Comparison of ENCODE assay signal across 1 cellular context in the genomic region with DNA sequence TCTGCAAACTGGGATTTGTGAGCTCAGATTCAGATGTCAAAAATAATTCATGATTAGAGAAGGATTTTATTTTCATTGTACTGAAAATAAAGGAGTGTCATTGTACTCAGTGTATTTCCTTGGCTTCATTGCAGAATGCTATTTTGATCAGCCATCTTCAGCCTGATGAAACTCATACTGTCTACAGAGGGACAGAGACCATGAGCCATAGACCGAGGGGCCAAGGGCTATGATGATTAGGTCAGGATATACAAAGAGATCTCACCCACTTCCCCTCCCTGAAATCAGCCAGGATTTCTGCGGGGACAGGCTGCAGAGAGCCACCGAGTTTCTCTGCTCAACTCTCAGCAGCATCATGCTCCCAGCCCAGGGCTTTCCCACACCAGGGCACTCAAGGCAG.
TF ChIP-seq lines count a peak whose summit lies in the region.

No MANE protein-coding gene starts in this region.

TF ChIP-seq in IMR-90, 13 proteins besides CTCF, POLR2A, EP300 and RAD21:
- TF ChIP-seq RFX5 (IDR thresholded peaks at IDR 0.05; ENCODE audit: low read depth, low read length) = no peak
- TF ChIP-seq, protein P1, sequence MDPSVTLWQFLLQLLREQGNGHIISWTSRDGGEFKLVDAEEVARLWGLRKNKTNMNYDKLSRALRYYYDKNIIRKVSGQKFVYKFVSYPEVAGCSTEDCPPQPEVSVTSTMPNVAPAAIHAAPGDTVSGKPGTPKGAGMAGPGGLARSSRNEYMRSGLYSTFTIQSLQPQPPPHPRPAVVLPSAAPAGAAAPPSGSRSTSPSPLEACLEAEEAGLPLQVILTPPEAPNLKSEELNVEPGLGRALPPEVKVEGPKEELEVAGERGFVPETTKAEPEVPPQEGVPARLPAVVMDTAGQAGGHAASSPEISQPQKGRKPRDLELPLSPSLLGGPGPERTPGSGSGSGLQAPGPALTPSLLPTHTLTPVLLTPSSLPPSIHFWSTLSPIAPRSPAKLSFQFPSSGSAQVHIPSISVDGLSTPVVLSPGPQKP (IDR thresholded peaks at IDR 0.05; ENCODE audit: borderline replicate concordance, low read depth, low read length) = no peak
- no peak for TF ChIP-seq SMC3 (IDR thresholded peaks at IDR 0.05; ENCODE audit: low read depth, low read length)
- no peak for TF ChIP-seq BHLHE40 (IDR thresholded peaks at IDR 0.05; ENCODE audit: low read depth, low read length)
- no peak for TF ChIP-seq MXI1 (IDR thresholded peaks at IDR 0.05; ENCODE audit: borderline replicate concordance, low read depth, low read length)
- no peak for TF ChIP-seq CHD1 (IDR thresholded peaks at IDR 0.05; ENCODE audit: low read depth, low read length)
- TF ChIP-seq NFE2L2 (IDR thresholded peaks at IDR 0.05; ENCODE audit: low read depth, low read length) = no peak
- TF ChIP-seq, protein P2, sequence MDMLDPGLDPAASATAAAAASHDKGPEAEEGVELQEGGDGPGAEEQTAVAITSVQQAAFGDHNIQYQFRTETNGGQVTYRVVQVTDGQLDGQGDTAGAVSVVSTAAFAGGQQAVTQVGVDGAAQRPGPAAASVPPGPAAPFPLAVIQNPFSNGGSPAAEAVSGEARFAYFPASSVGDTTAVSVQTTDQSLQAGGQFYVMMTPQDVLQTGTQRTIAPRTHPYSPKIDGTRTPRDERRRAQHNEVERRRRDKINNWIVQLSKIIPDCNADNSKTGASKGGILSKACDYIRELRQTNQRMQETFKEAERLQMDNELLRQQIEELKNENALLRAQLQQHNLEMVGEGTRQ (IDR thresholded peaks at IDR 0.05; ENCODE audit: low read depth, low read length) = no peak
- TF ChIP-seq MAFK (IDR thresholded peaks at IDR 0.05; ENCODE audit: low read depth, low read length) = no peak
- TF ChIP-seq MAZ (IDR thresholded peaks at IDR 0.05; ENCODE audit: borderline replicate concordance, low read depth, low read length) = no peak
